ENCODE assay signal across 8 cellular contexts in genomic region chr6:169789146-169789943, GRCh38. TPM values are rescaled to one million over a fixed set of nuclear protein-coding genes. Genes with fewer than 3 reads are reported as not detected.
A peak's percentile ranks its signal among the peaks of the same experiment; 100 is the strongest.
DNase-seq lines count a peak whose midpoint lies in the region; ATAC-seq and TF ChIP-seq lines count a peak whose summit lies in the region.

No MANE protein-coding gene starts in this region.

- no peak for ATAC-seq in naive thymus-derived CD8-positive, alpha-beta T cell
- no peak for ATAC-seq in esophagus mucosa
- ATAC-seq in HG02885 (IDR thresholded peaks at IDR 0.05; ENCODE audit: poor library complexity, unreplicated experiment): no peak
- no peak for ATAC-seq in HG02852 (IDR thresholded peaks at IDR 0.05; ENCODE audit: unreplicated experiment)

- peaks cover 18 to 43% (median 38%) of the 10 kb centered on the region in 5 donors for H3K27me3 Mint-ChIP-seq in naive thymus-derived CD8-positive, alpha-beta T cell

- H4K20me1 ChIP-seq in MM.1S (ENCODE audit: insufficient read depth, low read length): no peaks in the 10 kb centered on the region

- no peaks in the 10 kb centered on the region for H3K27me3 ChIP-seq in BJ (ENCODE audit: control insufficient read depth, insufficient read depth, low read length)
- no peaks in the 10 kb centered on the region for H3K27me3 ChIP-seq in MM.1S (replicated peaks; ENCODE audit: insufficient read depth, low read length)

- H3K9ac ChIP-seq in MM.1S (ENCODE audit: low read length): no peak overlapping the region

- H3K9me2 ChIP-seq in MM.1S (replicated peaks; ENCODE audit: insufficient read depth, low read length): no peaks in the 10 kb centered on the region

- DNase-seq in BJ (ENCODE audit: low read depth) (no peak), MM.1S (no peak), cerebellum (ENCODE audit: low spot score) (peak; percentile 6), posterior vena cava (ENCODE audit: low spot score) (no peak)
- DNase-seq in naive thymus-derived CD8-positive, alpha-beta T cell: no peak

- peaks cover 7 to 18% (median 16%) of the 10 kb centered on the region in 4 donors for H3K4me1 Mint-ChIP-seq in naive thymus-derived CD8-positive, alpha-beta T cell

- CTCF ChIA-PET in BJ (lab: Yijun Ruan, JAX): interaction anchor here (0.6 to 3.5 kb wide), 24 partner anchors 9 to 766 kb away, joined by 3 to 52 read pairs (median 4); no protein-coding TSS in a partner anchor

- H3K4me3 ChIP-seq in BJ (ENCODE audit: low read depth, low read length) (peak overlapping the region; percentile 45), MM.1S (ENCODE audit: low read length) (peak overlapping the region; percentile 52; the same call in 1 of the 2 replicates)

- no peaks in the 10 kb centered on the region for H3K9me3 ChIP-seq in MM.1S (replicated peaks; ENCODE audit: insufficient read depth, low read length)

- no peaks in the 10 kb centered on the region for H3K79me2 ChIP-seq in MM.1S (ENCODE audit: low read length)

- no peaks in the 10 kb centered on the region for H3K36me3 ChIP-seq in BJ (ENCODE audit: control insufficient read depth, insufficient read depth, low read length)
- no peaks in the 10 kb centered on the region for H3K36me3 ChIP-seq in MM.1S (replicated peaks; ENCODE audit: insufficient read depth, low read length)

- H3K4me3 Mint-ChIP-seq in naive thymus-derived CD8-positive, alpha-beta T cell: peak overlapping the region; percentile 75 to 90 (median 86)

- H3K27ac ChIP-seq in MM.1S (ENCODE audit: low read length): no peak overlapping the region

- peak overlapping the region; percentile 33 for H2AFZ ChIP-seq in MM.1S (ENCODE audit: low read length)

- intact Hi-C loops in posterior vena cava (cut with DNase I): loop anchor here in 1 of 2 donors (5.0 kb wide), 1 partner anchor 743 kb away; no protein-coding TSS in a partner anchor

- peaks cover 0 to 2% (median 0%) of the 10 kb centered on the region in 3 donors for H3K36me3 Mint-ChIP-seq in naive thymus-derived CD8-positive, alpha-beta T cell

- peak overlapping the region; percentile 58; the same call in 1 of the 2 replicates for H3K4me2 ChIP-seq in MM.1S (ENCODE audit: low read depth, low read length)

- no peaks in the 10 kb centered on the region for H3K4me1 ChIP-seq in MM.1S (ENCODE audit: low read length)

- peak overlapping the region in 2 of 10 donors; percentile 34 to 62 for H3K27ac Mint-ChIP-seq in naive thymus-derived CD8-positive, alpha-beta T cell

- POLR2A ChIA-PET in BJ (lab: Charles Lee): no interaction called here
- POLR2A ChIA-PET in naive thymus-derived CD8-positive, alpha-beta T cell (lab: Charles Lee): interaction anchor here (0.8 to 1.8 kb wide), 4 partner anchors 14 to 483 kb away, joined by 3 to 7 read pairs (median 4); partner anchors contain the start of genes C6orf120 and WDR27

- H3K9me3 Mint-ChIP-seq in naive thymus-derived CD8-positive, alpha-beta T cell: peaks cover 0 to 3% (median 0%) of the 10 kb centered on the region in 9 donors

- TF ChIP-seq CTCF in BJ (IDR thresholded peaks at IDR 0.05; ENCODE audit: insufficient read depth, low read depth, low read length) (no peak), MM.1S (IDR thresholded peaks at IDR 0.05; ENCODE audit: low read length) (no peak)

- H3F3A ChIP-seq in MM.1S (ENCODE audit: insufficient read depth, low read length): no peaks in the 10 kb centered on the region

RNA-seq across cellular contexts. Expression of gene ERMARD, which starts 37.9 kb away (rescaled TPM):
- polyA plus RNA-seq in BJ (2011; rRNA removed): 21.5 and 31.8 TPM in 2 replicates
- 11.5 and 14.7 TPM in 2 replicates for polyA minus RNA-seq in BJ (2011; rRNA and poly(A)+ RNA removed)
- total RNA-seq in cerebellum (29.7 TPM), posterior vena cava (10 to 100 TPM; 19.6 to 22.1 TPM), esophagus mucosa (19.6 TPM)
- total RNA-seq in naive thymus-derived CD8-positive, alpha-beta T cell: 10 to 100 TPM; 38.7 to 41.5 TPM
- polyA plus RNA-seq in naive thymus-derived CD8-positive, alpha-beta T cell: 10 to 100 TPM in 1 of 3 donors, 1 to 10 TPM in 2; 9.2 to 12.4 (median 9.2) TPM

RNA-seq across cellular contexts. Expression of gene DYNLT2, which starts 38.0 kb away (rescaled TPM):
- polyA plus RNA-seq in BJ (2011; rRNA removed): 0.31 and 0.32 TPM in 2 replicates
- polyA minus RNA-seq in BJ (2011; rRNA and poly(A)+ RNA removed): 0.41 TPM in 1 of 2 replicates, not detected in the other
- total RNA-seq in cerebellum: 2.9 TPM
- total RNA-seq in naive thymus-derived CD8-positive, alpha-beta T cell: 1 to 10 TPM; 7.2 to 7.4 TPM
- polyA plus RNA-seq in naive thymus-derived CD8-positive, alpha-beta T cell: under 1 TPM; 0.35 to 0.67 (median 0.63) TPM
- 1 to 10 TPM; 1.1 TPM for total RNA-seq in posterior vena cava
- 0.84 TPM for total RNA-seq in esophagus mucosa
